ENCODE assay signal across 14 cellular contexts in genomic region chr5:6419340-6419852, GRCh38. TPM values are rescaled to one million over a fixed set of nuclear protein-coding genes. Genes with fewer than 3 reads are reported as not detected.
DNase-seq lines count a peak whose midpoint lies in the region; ATAC-seq, FAIRE-seq and TF ChIP-seq lines count a peak whose summit lies in the region.
"Had no signal": no experiment of that assay in that cellular context is flagged by ENCODE, and none has a peak within 500 bp of the region (broad histone marks: within the 10 kb centered on the region; RNA-seq: fewer than 3 reads in every experiment).

No MANE protein-coding gene starts in this region.

- H3K4me1 Mint-ChIP-seq in GM23338, result no peaks in the 10 kb centered on the region

- POLR2A ChIA-PET in OCI-LY7 (lab: Charles Lee), result interaction anchor here (1.1 kb wide), 1 partner anchor 64 kb away, joined by 5 read pairs; no protein-coding TSS in a partner anchor

- peaks cover 7% of the 10 kb centered on the region for H3K27me3 Mint-ChIP-seq in GM23338 (ENCODE audit: insufficient read depth, low read depth, poor library complexity)

- H3K4me2 ChIP-seq in GM23338 (no peak overlapping the region), OCI-LY7 (ENCODE audit: low read length) (no peak overlapping the region)

- no peak overlapping the region for H3K27ac Mint-ChIP-seq in GM23338
- H3K27ac Mint-ChIP-seq: activated CD8-positive, alpha-beta T cell treated with anti-CD3 and anti-CD28 coated beads for 36 hours; T-helper 2 cell treated with Interferon-gamma antibody and Interleukin-4, amounts not matched to agents 5 μg/mL and 100 μg/mL, for 36 hours had no signal

- H3K4me3 ChIP-seq in LNCaP clone FGC (ENCODE audit: low read depth, low read length), result no peak overlapping the region
- H3K4me3 ChIP-seq in SJCRH30, result no peak overlapping the region
- H3K4me3 ChIP-seq in pancreas, result no peak overlapping the region
- no peak overlapping the region for H3K4me3 ChIP-seq in GM23338
- no peak overlapping the region for H3K4me3 ChIP-seq in OCI-LY7 (ENCODE audit: low read depth, low read length, poor library complexity, severe bottlenecking)
- H3K4me3 ChIP-seq: lung, upper lobe of right lung had no signal

- DNase-seq in LNCaP clone FGC (ENCODE audit: low read depth) (peak; percentile 58), NCI-H2081 (lab: John Stamatoyannopoulos, UW) (peak; percentile 99 to 100), SJCRH30 (peak; percentile 9 to 40), pancreas (peak in 3 of 6 donors; percentile 9 to 25 (median 24)), GM23338 (ENCODE audit: low spot score) (no peak), OCI-LY7 (ENCODE audit: low spot score) (no peak), RPMI8226 (no peak)
- DNase-seq: activated CD8-positive, alpha-beta T cell treated with anti-CD3 and anti-CD28 coated beads for 36 hours; activated gamma-delta T cell; KG1; upper lobe of right lung had no signal

- intact Hi-C loops in pancreas (cut with DNase I) (no loop called here), OCI-LY7 (cut with micrococcal nuclease; ENCODE audit: unreplicated experiment) (no loop called here)

- H3K36me3 Mint-ChIP-seq in GM23338 (ENCODE audit: low read depth), result peaks cover 2% of the 10 kb centered on the region; the same call in 1 of the 3 replicates

- H3K27me3 ChIP-seq in SJCRH30 (no peaks in the 10 kb centered on the region), pancreas (no peaks in the 10 kb centered on the region), GM23338 (ENCODE audit: insufficient read depth) (no peaks in the 10 kb centered on the region)

- no peak overlapping the region for H3K4me3 Mint-ChIP-seq in GM23338
- H3K4me3 Mint-ChIP-seq: activated CD8-positive, alpha-beta T cell treated with anti-CD3 and anti-CD28 coated beads for 36 hours; T-helper 2 cell treated with Interferon-gamma antibody and Interleukin-4, amounts not matched to agents 5 μg/mL and 100 μg/mL, for 36 hours had no signal

- no peaks in the 10 kb centered on the region for H3K79me2 ChIP-seq in GM23338 (replicated peaks; ENCODE audit: insufficient read depth)
- no peaks in the 10 kb centered on the region for H3K79me2 ChIP-seq in OCI-LY7 (ENCODE audit: insufficient read depth, low read depth, low read length)

- no peak for FAIRE-seq in pancreas (lab: Jason Lieb, UNC)

- H3F3A ChIP-seq in GM23338 (replicated peaks; ENCODE audit: low read depth), result no peaks in the 10 kb centered on the region

- H3K9me3 ChIP-seq in SJCRH30 (replicated peaks) (no peaks in the 10 kb centered on the region), pancreas (no peaks in the 10 kb centered on the region), OCI-LY7 (ENCODE audit: low read length) (no peaks in the 10 kb centered on the region)
- H3K9me3 ChIP-seq: upper lobe of right lung had no signal

- peak; percentile 43 to 82 (median 79) for ATAC-seq in pancreas
- ATAC-seq in GM23338, result no peak
- no peak for ATAC-seq in HG03045 (IDR thresholded peaks at IDR 0.05; ENCODE audit: unreplicated experiment)
- ATAC-seq: activated CD8-positive, alpha-beta T cell treated with anti-CD3 and anti-CD28 coated beads for 36 hours; upper lobe of right lung had no signal

- peak overlapping the region; percentile 54 for H3K27ac ChIP-seq in SJCRH30
- peak overlapping the region in 1 of 4 donors; percentile 27 for H3K27ac ChIP-seq in pancreas
- H3K27ac ChIP-seq in GM23338 (ENCODE audit: low read depth), result no peak overlapping the region
- no peak overlapping the region for H3K27ac ChIP-seq in OCI-LY7 (ENCODE audit: low read depth, low read length, poor library complexity, severe bottlenecking)
- H3K27ac ChIP-seq: upper lobe of right lung had no signal

- peaks cover 16% of the 10 kb centered on the region for H3K9me3 Mint-ChIP-seq in GM23338
- H3K9me3 Mint-ChIP-seq: activated CD8-positive, alpha-beta T cell treated with anti-CD3 and anti-CD28 coated beads for 36 hours; T-helper 2 cell treated with Interferon-gamma antibody and Interleukin-4, amounts not matched to agents 5 μg/mL and 100 μg/mL, for 36 hours had no signal

- H4K20me1 ChIP-seq in GM23338 (replicated peaks; ENCODE audit: insufficient read depth) (no peaks in the 10 kb centered on the region), OCI-LY7 (ENCODE audit: insufficient read depth, low read length) (no peaks in the 10 kb centered on the region)

- H3K4me1 ChIP-seq in SJCRH30, result peaks cover 5% of the 10 kb centered on the region
- H3K4me1 ChIP-seq in pancreas, result no peaks in the 10 kb centered on the region
- no peaks in the 10 kb centered on the region for H3K4me1 ChIP-seq in GM23338 (ENCODE audit: insufficient read depth)
- H3K4me1 ChIP-seq in OCI-LY7 (ENCODE audit: insufficient read depth, low read length, poor library complexity, severe bottlenecking), result no peaks in the 10 kb centered on the region
- H3K4me1 ChIP-seq: upper lobe of right lung had no signal

- CTCF ChIA-PET in OCI-LY7 (lab: Charles Lee; ENCODE audit: unreplicated experiment), result no interaction called here

- H3K9me2 ChIP-seq in GM23338 (ENCODE audit: insufficient read depth), result no peaks in the 10 kb centered on the region
- H3K9me2 ChIP-seq in OCI-LY7 (ENCODE audit: insufficient read depth, low read length), result no peaks in the 10 kb centered on the region

- H3K36me3 ChIP-seq in SJCRH30 (no peaks in the 10 kb centered on the region), pancreas (no peaks in the 10 kb centered on the region), GM23338 (ENCODE audit: insufficient read depth) (no peaks in the 10 kb centered on the region), OCI-LY7 (ENCODE audit: insufficient read depth, low read length) (no peaks in the 10 kb centered on the region)
- H3K36me3 ChIP-seq: upper lobe of right lung had no signal

- BruUV-seq in OCI-LY7 (replicated peaks; lab: Mats Ljungman, UMichigan), result no TSS peak

- WGBS in pancreas, 2 donors, result 6 to 8% methylated on average over 8 of the region's 8 CpGs

- no peak for TF ChIP-seq CTCF in LNCaP clone FGC (IDR thresholded peaks at IDR 0.05; ENCODE audit: control insufficient read depth, extremely low read depth, insufficient read depth)
- no peak for TF ChIP-seq CTCF in pancreas (IDR thresholded peaks at IDR 0.05)
- TF ChIP-seq CTCF in GM23338 (conservative IDR thresholded peaks at IDR 0.05; ENCODE audit: low read depth in 2 of 2), result no peak
- no peak for TF ChIP-seq CTCF in OCI-LY7 (conservative IDR thresholded peaks at IDR 0.05; ENCODE audit: low read length)

- H2AFZ ChIP-seq in GM23338 (no peak overlapping the region), OCI-LY7 (ENCODE audit: low read length) (no peak overlapping the region)

TF ChIP-seq in GM23338, 12 proteins besides CTCF, POLR2A, EP300 and RAD21:
- TF ChIP-seq EZH2 (IDR thresholded peaks at IDR 0.05; ENCODE audit: low read depth, unreplicated experiment) (no peak), CREB1 (CRISPR knock-in tag; IDR thresholded peaks at IDR 0.05; ENCODE audit: low read depth) (no peak), NANOG (IDR thresholded peaks at IDR 0.05; ENCODE audit: borderline replicate concordance) (no peak), JUNB (IDR thresholded peaks at IDR 0.05; ENCODE audit: unreplicated experiment) (no peak), POLR2AphosphoS5 (IDR thresholded peaks at IDR 0.05; ENCODE audit: low read depth) (no peak), STAT1 (IDR thresholded peaks at IDR 0.05; ENCODE audit: unreplicated experiment) (no peak), ETS1 (IDR thresholded peaks at IDR 0.05) (no peak), ZNF114 (CRISPR knock-in tag; IDR thresholded peaks at IDR 0.05) (no peak), EZH2phosphoT487 (IDR thresholded peaks at IDR 0.05; ENCODE audit: unreplicated experiment) (no peak)

RNA-seq across cellular contexts. Expression of gene UBE2QL1, which starts 29.3 kb away (rescaled TPM):
- total RNA-seq in SJCRH30 (2014; rRNA removed; shearing (Covaris generic)), result 0.02 TPM in 1 of 2 replicates, not detected in the other
- total RNA-seq in pancreas (under 1 TPM; 0.13 to 0.81 (median 0.46) TPM), OCI-LY7 (2022) (not detected in 2 replicates)
- polyA plus RNA-seq in pancreas (1 to 10 TPM in 1 of 2 donors, under 1 TPM in 1; 0.72 to 2.4 TPM), GM23338 (2016; fragmentation: Nextera tagmentation; extraction: Ambion mirVana) (0.40 and 0.43 TPM in 2 replicates)
- 0.82 and 0.83 TPM in 2 replicates for total RNA-seq in GM23338 (2014; rRNA removed; shearing (Covaris generic))
- not detected in 2 replicates for total RNA-seq in OCI-LY7 (2014; rRNA removed; shearing (Covaris generic))
- total RNA-seq: activated CD8-positive, alpha-beta T cell treated with anti-CD3 and anti-CD28 coated beads for 36 hours; upper lobe of right lung had no signal

RNA-seq across cellular contexts. Expression of gene MED10, which starts 41.0 kb away (rescaled TPM):
- total RNA-seq in SJCRH30 (2014; rRNA removed; shearing (Covaris generic)), result 13.7 and 14.8 TPM in 2 replicates
- total RNA-seq in pancreas, result 10 to 100 TPM; 10.9 to 20.5 (median 14.4) TPM
- 10 to 100 TPM; 17.4 to 25.1 TPM for polyA plus RNA-seq in pancreas
- total RNA-seq in GM23338 (2014; rRNA removed; shearing (Covaris generic)), result 9.0 and 16.0 TPM in 2 replicates
- polyA plus RNA-seq in GM23338 (2016; fragmentation: Nextera tagmentation; extraction: Ambion mirVana), result 58.1 and 62.2 TPM in 2 replicates
- 7.9 and 16.2 TPM in 2 replicates for total RNA-seq in OCI-LY7 (2014; rRNA removed; shearing (Covaris generic))
- 44.0 and 47.3 TPM in 2 replicates for total RNA-seq in OCI-LY7 (2022)

Comparison
In these comparisons a context has a peak if more than half of its experiments do, and no peak if none do; other contexts are left out.
1. DNase-seq: peak in LNCaP clone FGC (single experiment), NCI-H2081 (2 of 2) and SJCRH30 (2 of 2); none in GM23338 (single experiment), OCI-LY7 (single experiment) and RPMI8226 (single experiment).
2. ATAC-seq: peak in pancreas (4 of 4); none in GM23338 (single experiment) and HG03045 (single experiment).